In genomic region chr5:139557811-139558210, GRCh38 we compare ENCODE assay signal across 32 cellular contexts.
"Had no signal": no experiment of that assay in that cellular context is flagged by ENCODE, and none has a peak within 500 bp of the region (broad histone marks: within the 10 kb centered on the region; RNA-seq: fewer than 3 reads in every experiment).

No MANE protein-coding gene starts in this region.

- H3K27me3 ChIP-seq: ascending aorta, breast epithelium, cardiac muscle cell, colonic mucosa, esophagus squamous epithelium, gastroesophageal sphincter, heart left ventricle had no signal

- H3K27ac Mint-ChIP-seq: activated B cell treated with CpG ODN at 0.5 μM for 24 hours; activated CD8-positive, alpha-beta T cell treated with anti-CD3 and anti-CD28 coated beads for 36 hours; activated naive CD4-positive, alpha-beta T cell treated with anti-CD3 and anti-CD28 coated beads for 36 hours; activated naive CD4-positive, alpha-beta T cell treated with anti-CD3 and anti-CD28 coated beads, Interleukin-2, amount 50 U/mL, for 24 hours; activated naive CD8-positive, alpha-beta T cell treated with anti-CD3 and anti-CD28 coated beads for 36 hours; activated T-helper 1 cell treated with anti-CD3 and anti-CD28 coated beads, Interleukin-12 subunit alpha, Interleukin-12 subunit beta, Interleukin-2, Interleukin-4 antibody, amounts not matched to agents 30 ng/mL and 10 ng/mL and 1 ng/mL, durations not matched to agents 14 hours and 24 hours and 36 hours; activated T-helper 2 cell treated with anti-CD3 and anti-CD28 coated beads, Interferon-gamma antibody, Interleukin-2, Interleukin-4, amounts not matched to agents 10 μg/mL and 5 μg/mL and 100 μg/mL, durations not matched to agents 14 hours and 24 hours and 36 hours; brain; T-helper 17 cell; T-helper 2 cell treated with Interferon-gamma antibody and Interleukin-4, amounts not matched to agents 5 μg/mL and 100 μg/mL, for 36 hours had no signal

- H3K9me3 Mint-ChIP-seq: activated B cell treated with CpG ODN at 0.5 μM for 24 hours; activated CD8-positive, alpha-beta T cell treated with anti-CD3 and anti-CD28 coated beads for 36 hours; activated naive CD4-positive, alpha-beta T cell treated with anti-CD3 and anti-CD28 coated beads for 36 hours; activated naive CD4-positive, alpha-beta T cell treated with anti-CD3 and anti-CD28 coated beads, Interleukin-2, amount 50 U/mL, for 24 hours; activated naive CD8-positive, alpha-beta T cell treated with anti-CD3 and anti-CD28 coated beads for 36 hours; activated T-cell treated with anti-CD3 and anti-CD28 coated beads, Interleukin-2, amount 50 U/mL, for 4 hours; activated T-helper 1 cell treated with anti-CD3 and anti-CD28 coated beads, Interleukin-12 subunit alpha, Interleukin-12 subunit beta, Interleukin-2, Interleukin-4 antibody, amounts not matched to agents 30 ng/mL and 10 ng/mL and 1 ng/mL, durations not matched to agents 14 hours and 24 hours and 36 hours; activated T-helper 2 cell treated with anti-CD3 and anti-CD28 coated beads, Interferon-gamma antibody, Interleukin-2, Interleukin-4, amounts not matched to agents 10 μg/mL and 5 μg/mL and 100 μg/mL, durations not matched to agents 14 hours and 24 hours and 36 hours; T-helper 2 cell treated with Interferon-gamma antibody and Interleukin-4, amounts not matched to agents 5 μg/mL and 100 μg/mL, for 36 hours had no signal

- H3K4me3 ChIP-seq: ascending aorta, breast epithelium, cardiac muscle cell, colonic mucosa, esophagus squamous epithelium, gastroesophageal sphincter, heart left ventricle had no signal

- H3K27ac ChIP-seq: ascending aorta, breast epithelium, cardiac muscle cell, colonic mucosa, epithelial cell of prostate, esophagus squamous epithelium, gastroesophageal sphincter, heart left ventricle, WERI-Rb-1 had no signal

- ATAC-seq: activated CD4-positive, CD25-positive, alpha-beta regulatory T cell treated with anti-CD3 and anti-CD28 coated beads, Interleukin-2, amount 50 U/mL, for 24 hours; activated CD8-positive, alpha-beta T cell treated with anti-CD3 and anti-CD28 coated beads for 36 hours; activated T-cell treated with anti-CD3 and anti-CD28 coated beads, Interleukin-2, amount 50 U/mL, for 4 hours; gastroesophageal sphincter; heart left ventricle; T-helper 17 cell had no signal

- H3K9me3 ChIP-seq: ascending aorta, breast epithelium, colonic mucosa, esophagus squamous epithelium, gastroesophageal sphincter, heart left ventricle had no signal

- DNase-seq: activated B cell treated with CpG ODN at 0.5 μM for 24 hours; activated CD4-positive, alpha-beta T cell treated with anti-CD3 and anti-CD28 coated beads for 48 hours; activated CD4-positive, alpha-beta T cell treated with anti-CD3 and anti-CD28 coated beads, Interleukin-2, amount 50 U/mL, for 1 hour; activated CD4-positive, alpha-beta T cell treated with anti-CD3 and anti-CD28 coated beads, Interleukin-2, amount 50 U/mL, for 48 hours; activated CD8-positive, alpha-beta memory T cell treated with anti-CD3 and anti-CD28 coated beads for 24 hours; activated CD8-positive, alpha-beta T cell treated with anti-CD3 and anti-CD28 coated beads for 36 hours; activated effector memory CD4-positive, alpha-beta T cell treated with anti-CD3 and anti-CD28 coated beads, Interleukin-2, amount 50 U/mL, for 16 hours; activated naive CD4-positive, alpha-beta T cell treated with anti-CD3 and anti-CD28 coated beads for 36 hours; activated naive CD8-positive, alpha-beta T cell treated with anti-CD3 and anti-CD28 coated beads for 36 hours; activated T-cell treated with anti-CD3 and anti-CD28 coated beads, Interleukin-2, amount 50 U/mL, for 4 hours; central memory CD4-positive, alpha-beta T cell; cerebellar nuclear complex; colonic mucosa; effector CD8-positive, alpha-beta T cell; esophagus squamous epithelium; foreskin melanocyte; heart left ventricle; T-helper 1 cell; T-helper 17 cell; T1000; WERI-Rb-1 had no signal

- H3K4me3 Mint-ChIP-seq: activated B cell treated with CpG ODN at 0.5 μM for 24 hours; activated CD8-positive, alpha-beta T cell treated with anti-CD3 and anti-CD28 coated beads for 36 hours; activated naive CD4-positive, alpha-beta T cell treated with anti-CD3 and anti-CD28 coated beads for 36 hours; activated naive CD4-positive, alpha-beta T cell treated with anti-CD3 and anti-CD28 coated beads, Interleukin-2, amount 50 U/mL, for 24 hours; activated naive CD8-positive, alpha-beta T cell treated with anti-CD3 and anti-CD28 coated beads for 36 hours; activated T-cell treated with anti-CD3 and anti-CD28 coated beads, Interleukin-2, amount 50 U/mL, for 4 hours; activated T-helper 1 cell treated with anti-CD3 and anti-CD28 coated beads, Interleukin-12 subunit alpha, Interleukin-12 subunit beta, Interleukin-2, Interleukin-4 antibody, amounts not matched to agents 30 ng/mL and 10 ng/mL and 1 ng/mL, durations not matched to agents 14 hours and 24 hours and 36 hours; T-helper 17 cell; T-helper 2 cell treated with Interferon-gamma antibody and Interleukin-4, amounts not matched to agents 5 μg/mL and 100 μg/mL, for 36 hours had no signal

- H3K4me1 ChIP-seq: colonic mucosa had no signal

- H3K27me3 Mint-ChIP-seq: activated B cell treated with CpG ODN at 0.5 μM for 24 hours; activated CD8-positive, alpha-beta T cell treated with anti-CD3 and anti-CD28 coated beads for 36 hours; activated naive CD4-positive, alpha-beta T cell treated with anti-CD3 and anti-CD28 coated beads, Interleukin-2, amount 50 U/mL, for 24 hours; activated naive CD8-positive, alpha-beta T cell treated with anti-CD3 and anti-CD28 coated beads for 36 hours; T-helper 17 cell had no signal

- H3K36me3 ChIP-seq: ascending aorta, breast epithelium, cardiac muscle cell, colonic mucosa, esophagus squamous epithelium, gastroesophageal sphincter, heart left ventricle had no signal
